In genomic region chr19:55461974-55462628, GRCh38 we compare ENCODE assay signal across 8 cellular contexts. TPM values are rescaled to one million over a fixed set of nuclear protein-coding genes. Genes with fewer than 3 reads are reported as not detected.
DNase-seq lines count a peak whose midpoint lies in the region; ATAC-seq lines count a peak whose summit lies in the region.

No MANE protein-coding gene starts in this region.

- no peaks in the 10 kb centered on the region for H3K9me3 ChIP-seq in NT2/D1 (ENCODE audit: insufficient read depth, low read length)
- H3K9me3 ChIP-seq in naive thymus-derived CD4-positive, alpha-beta T cell (ENCODE audit: control insufficient read depth in 2 of 3, low read length in 3 of 3): no peaks in the 10 kb centered on the region

- peak overlapping the region; percentile 86 to 99 (median 92) for H3K4me3 Mint-ChIP-seq in naive thymus-derived CD4-positive, alpha-beta T cell

- POLR2A ChIA-PET in naive thymus-derived CD4-positive, alpha-beta T cell (lab: Charles Lee): interaction anchor here (0.6 to 2.6 kb wide), 10 partner anchors 14 to 203 kb away, joined by 3 to 29 read pairs (median 5); partner anchors contain the start of genes KMT5C, PPP6R1, TMEM238 and U2AF2

- H3K4me1 Mint-ChIP-seq in naive thymus-derived CD4-positive, alpha-beta T cell: peaks cover 14 to 33% (median 20%) of the 10 kb centered on the region in 7 donors

- peak; percentile 9 for DNase-seq in DMS153 (lab: John Stamatoyannopoulos, UW)
- DNase-seq in DMS153 treated with DMSO at 0.1 percent for 48 hours (lab: John Stamatoyannopoulos, UW; ENCODE audit: unreplicated experiment): no peak
- DNase-seq in NT2/D1 (ENCODE audit: low read depth, low spot score): no peak
- peak; percentile 73 to 80 for DNase-seq in dermis microvascular lymphatic vessel endothelial cell (ENCODE audit: low read depth in 2 of 2)
- DNase-seq in naive thymus-derived CD4-positive, alpha-beta T cell: no peak
- DNase-seq in NCI-H1694 treated with DMSO at 0.1 percent for 48 hours (lab: John Stamatoyannopoulos, UW): no peak
- DNase-seq in cortex of kidney (lab: John Stamatoyannopoulos, UW): no peak

- H3K4me1 ChIP-seq in NT2/D1 (ENCODE audit: insufficient read depth, insufficient read length): peaks cover 21% of the 10 kb centered on the region
- peaks cover 4 to 12% of the 10 kb centered on the region in 2 donors for H3K4me1 ChIP-seq in naive thymus-derived CD4-positive, alpha-beta T cell (ENCODE audit: control insufficient read depth in 2 of 2, insufficient read depth in 2 of 2, low read length in 2 of 2)

- H3K36me3 ChIP-seq in NT2/D1 (ENCODE audit: insufficient read depth, insufficient read length, low read length): no peaks in the 10 kb centered on the region
- no peaks in the 10 kb centered on the region for H3K36me3 ChIP-seq in naive thymus-derived CD4-positive, alpha-beta T cell (ENCODE audit: control insufficient read depth in 2 of 3, insufficient read depth in 3 of 3, low read length in 3 of 3)

- H3K36me3 Mint-ChIP-seq in naive thymus-derived CD4-positive, alpha-beta T cell: no peaks in the 10 kb centered on the region

- peak overlapping the region; percentile 79 for H3K27ac ChIP-seq in naive thymus-derived CD4-positive, alpha-beta T cell (ENCODE audit: low read depth, low read length)

- CTCF ChIA-PET in naive thymus-derived CD4-positive, alpha-beta T cell (lab: Charles Lee): interaction anchor here (0.7 to 1.2 kb wide), 4 partner anchors 25 to 171 kb away, joined by 3 to 6 read pairs (median 4); no protein-coding TSS in a partner anchor

- H3K9me3 Mint-ChIP-seq in naive thymus-derived CD4-positive, alpha-beta T cell: no peaks in the 10 kb centered on the region

- H3K4me3 ChIP-seq in NT2/D1 (ENCODE audit: insufficient read length, low read depth): peak overlapping the region; percentile 2
- H3K4me3 ChIP-seq in naive thymus-derived CD4-positive, alpha-beta T cell (ENCODE audit: low read length): peak overlapping the region; percentile 91

- intact Hi-C loops in naive thymus-derived CD4-positive, alpha-beta T cell (cut with micrococcal nuclease): loop anchor here (1.0 to 2.0 kb wide), 10 partner anchors 14 to 399 kb away; partner anchors contain the start of genes ZNF628 (in 2 of the 2), HSPBP1 (in 1 of the 2), KMT5C (in 1 of the 2) and PPP1R12C (in 1 of the 2)

- no peak overlapping the region for H3K9ac ChIP-seq in NT2/D1 (ENCODE audit: insufficient read length, low read depth)

- H3K27me3 ChIP-seq in NT2/D1 (ENCODE audit: insufficient read depth, insufficient read length): peaks cover 64% of the 10 kb centered on the region
- no peaks in the 10 kb centered on the region for H3K27me3 ChIP-seq in naive thymus-derived CD4-positive, alpha-beta T cell (ENCODE audit: control insufficient read depth in 2 of 2, insufficient read depth in 2 of 2, low read length in 2 of 2)

- ATAC-seq in naive thymus-derived CD4-positive, alpha-beta T cell: no peak
- no peak for ATAC-seq in GM19023 (IDR thresholded peaks at IDR 0.05; ENCODE audit: unreplicated experiment)

- peaks cover 0 to 2% (median 0%) of the 10 kb centered on the region in 5 donors for H3K27me3 Mint-ChIP-seq in naive thymus-derived CD4-positive, alpha-beta T cell

- peak overlapping the region; percentile 68 to 94 (median 90) for H3K27ac Mint-ChIP-seq in naive thymus-derived CD4-positive, alpha-beta T cell

RNA-seq across cellular contexts. Expression of gene ISOC2, which starts 0.7 kb away (rescaled TPM):
- 61.0 and 75.9 TPM in 2 replicates for total RNA-seq in dermis microvascular lymphatic vessel endothelial cell
- total RNA-seq in naive thymus-derived CD4-positive, alpha-beta T cell: 10 to 100 TPM in 3 of 5 experiments, 1 to 10 TPM in 2; 5.1 to 20.1 (median 11.3) TPM
- polyA plus RNA-seq in naive thymus-derived CD4-positive, alpha-beta T cell: 10 to 100 TPM; 25.9 to 31.2 TPM

RNA-seq across cellular contexts. Expression of gene C19orf85, which starts 2.5 kb away (rescaled TPM):
- not detected in 2 replicates for total RNA-seq in dermis microvascular lymphatic vessel endothelial cell
- total RNA-seq in naive thymus-derived CD4-positive, alpha-beta T cell: not detected
- not detected for polyA plus RNA-seq in naive thymus-derived CD4-positive, alpha-beta T cell

RNA-seq across cellular contexts. Expression of gene ZNF628, which starts 14.3 kb away (rescaled TPM):
- total RNA-seq in dermis microvascular lymphatic vessel endothelial cell: 0.77 and 2.1 TPM in 2 replicates
- total RNA-seq in naive thymus-derived CD4-positive, alpha-beta T cell: 10 to 100 TPM in 2 of 5 experiments, 1 to 10 TPM in 3; 6.6 to 27.2 (median 9.0) TPM
- 1 to 10 TPM in 1 of 2 donors, under 1 TPM in 1; 0.07 to 1.6 TPM for polyA plus RNA-seq in naive thymus-derived CD4-positive, alpha-beta T cell

RNA-seq across cellular contexts. Expression of gene SHISA7, which starts 19.0 kb away (rescaled TPM):
- total RNA-seq in dermis microvascular lymphatic vessel endothelial cell: not detected in 2 replicates
- not detected for total RNA-seq in naive thymus-derived CD4-positive, alpha-beta T cell
- polyA plus RNA-seq in naive thymus-derived CD4-positive, alpha-beta T cell: not detected

RNA-seq across cellular contexts. Expression of gene NAT14, which starts 22.9 kb away (rescaled TPM):
- total RNA-seq in dermis microvascular lymphatic vessel endothelial cell: 8.9 and 9.1 TPM in 2 replicates
- total RNA-seq in naive thymus-derived CD4-positive, alpha-beta T cell: 10 to 100 TPM in 1 of 5 experiments, 1 to 10 TPM in 4; 2.7 to 12.8 (median 7.5) TPM
- 1 to 10 TPM; 1.7 to 3.3 TPM for polyA plus RNA-seq in naive thymus-derived CD4-positive, alpha-beta T cell

Comparison
In these comparisons a context has a peak if more than half of its experiments do, and no peak if none do; other contexts are left out.
1. DNase-seq: peak in DMS153 (single experiment) and dermis microvascular lymphatic vessel endothelial cell (2 of 2); none in DMS153 treated with DMSO at 0.1 percent for 48 hours (single experiment), NT2/D1 (single experiment), naive thymus-derived CD4-positive, alpha-beta T cell (0 of 9), NCI-H1694 treated with DMSO at 0.1 percent for 48 hours (single experiment) and cortex of kidney (single experiment).